Comparison of ENCODE assay signal across 17 cellular contexts in genomic region chr6:138182939-138183791, GRCh38. TPM values are rescaled to one million over a fixed set of nuclear protein-coding genes. Genes with fewer than 3 reads are reported as not detected.
DNase-seq lines count a peak whose midpoint lies in the region; ATAC-seq and TF ChIP-seq lines count a peak whose summit lies in the region.
"Had no signal": no experiment of that assay in that cellular context is flagged by ENCODE, and none has a peak within 500 bp of the region (broad histone marks: within the 10 kb centered on the region; RNA-seq: fewer than 3 reads in every experiment).

No MANE protein-coding gene starts in this region.

- no peak overlapping the region for H2BK120ac ChIP-seq in neuronal stem cell (ENCODE audit: low read depth, low read length)

- H2BK5ac ChIP-seq in neuronal stem cell (ENCODE audit: low read length): no peak overlapping the region

- H3K4me2 ChIP-seq in GM23338: peak overlapping the region; percentile 54
- no peak overlapping the region for H3K4me2 ChIP-seq in neuronal stem cell (ENCODE audit: insufficient read depth, low read length, poor library complexity, severe bottlenecking)

- no peak overlapping the region for H2AK5ac ChIP-seq in neuronal stem cell (ENCODE audit: low read depth, low read length)

- WGBS in neuronal stem cell (ENCODE audit: extremely low coverage in 2 of 2, insufficient read length in 2 of 2, insufficient replicate concordance in 1 of 2), 2 donors: no CpG with 5 or more reads among the region's 8 CpGs

- H3K27me3 Mint-ChIP-seq in GM23338 (ENCODE audit: insufficient read depth, low read depth, poor library complexity): peaks cover 7% of the 10 kb centered on the region
- H3K27me3 Mint-ChIP-seq in endothelial cell (ENCODE audit: unreplicated experiment): no peaks in the 10 kb centered on the region

- peak overlapping the region; percentile 87 for H3K27ac Mint-ChIP-seq in GM23338
- H3K27ac Mint-ChIP-seq in endothelial cell (ENCODE audit: unreplicated experiment): no peak overlapping the region
- H3K27ac Mint-ChIP-seq: activated T-helper 17 cell treated with anti-CD3 and anti-CD28 coated beads, Interleukin-2, amount 50 U/mL, for 72 hours; CD4-positive, CD25-positive, alpha-beta regulatory T cell had no signal

- ATAC-seq in GM23338: peak; percentile 98
- ATAC-seq: activated T-helper 17 cell treated with anti-CD3 and anti-CD28 coated beads, Interleukin-2, amount 50 U/mL, for 72 hours had no signal

- H3K14ac ChIP-seq in neuronal stem cell (ENCODE audit: low read length): no peak overlapping the region

- peak overlapping the region; percentile 18 for H2BK12ac ChIP-seq in neuronal stem cell (ENCODE audit: low read length)

- no peak for TF ChIP-seq CTCF in GM23338 (conservative IDR thresholded peaks at IDR 0.05; ENCODE audit: low read depth in 2 of 2)
- TF ChIP-seq CTCF in endothelial cell (IDR thresholded peaks at IDR 0.05; ENCODE audit: unreplicated experiment): no peak

- H3K9me3 Mint-ChIP-seq in GM23338 (peaks cover 4% of the 10 kb centered on the region; the same call in 2 of the 3 replicates), endothelial cell (ENCODE audit: unreplicated experiment) (no peaks in the 10 kb centered on the region)

- H3K9me3 ChIP-seq in neuronal stem cell (replicated peaks in 1 of 2; ENCODE audit: control insufficient read depth in 2 of 2, insufficient read depth in 1 of 2, low read depth in 1 of 2, low read length in 2 of 2): peaks cover 0 to 3% of the 10 kb centered on the region in 2 donors

- H4K91ac ChIP-seq in neuronal stem cell (ENCODE audit: low read depth, low read length, poor library complexity): no peak overlapping the region

- H3K4ac ChIP-seq in neuronal stem cell (ENCODE audit: low read length): no peak overlapping the region

- no peak overlapping the region for H2BK15ac ChIP-seq in neuronal stem cell (ENCODE audit: low read length)

- no peak overlapping the region for H3K23ac ChIP-seq in neuronal stem cell (ENCODE audit: low read depth, low read length, poor library complexity)

- H3K4me3 Mint-ChIP-seq in GM23338: peak overlapping the region; percentile 15
- H3K4me3 Mint-ChIP-seq in endothelial cell (ENCODE audit: unreplicated experiment): peak overlapping the region; percentile 22
- H3K4me3 Mint-ChIP-seq: activated T-helper 17 cell treated with anti-CD3 and anti-CD28 coated beads, Interleukin-2, amount 50 U/mL, for 72 hours; CD4-positive, CD25-positive, alpha-beta regulatory T cell had no signal

- no peaks in the 10 kb centered on the region for H3F3A ChIP-seq in GM23338 (replicated peaks; ENCODE audit: low read depth)

- no peaks in the 10 kb centered on the region for H3K36me3 ChIP-seq in GM23338 (ENCODE audit: insufficient read depth)
- H3K36me3 ChIP-seq in neuronal stem cell (replicated peaks in 1 of 2; ENCODE audit: control insufficient read depth in 2 of 2, insufficient read depth in 2 of 2, low read length in 2 of 2): no peaks in the 10 kb centered on the region

- H2AFZ ChIP-seq in GM23338 (no peak overlapping the region), neuronal stem cell (ENCODE audit: low read length) (no peak overlapping the region)

- H3K27ac ChIP-seq in GM23338 (ENCODE audit: low read depth) (peak overlapping the region; percentile 87), neuronal stem cell (replicated peaks; ENCODE audit: low read length) (no peak overlapping the region)
- H3K27ac ChIP-seq: SK-N-MC had no signal

- no peaks in the 10 kb centered on the region for H3K79me1 ChIP-seq in neuronal stem cell (ENCODE audit: low read depth, low read length)

- H3K4me1 Mint-ChIP-seq in GM23338 (peaks cover 37% of the 10 kb centered on the region), endothelial cell (ENCODE audit: unreplicated experiment) (peaks cover 10% of the 10 kb centered on the region)
- H3K4me1 Mint-ChIP-seq: activated T-helper 17 cell treated with anti-CD3 and anti-CD28 coated beads, Interleukin-2, amount 50 U/mL, for 72 hours; CD4-positive, CD25-positive, alpha-beta regulatory T cell had no signal

- H3K9me2 ChIP-seq in GM23338 (ENCODE audit: insufficient read depth): peaks cover 12% of the 10 kb centered on the region; the same call in 1 of the 2 replicates

- DNase-seq in GM23338 (ENCODE audit: low spot score) (peak; percentile 73), NCI-H2196 treated with DMSO at 0.1 percent for 48 hours (lab: John Stamatoyannopoulos, UW; ENCODE audit: unreplicated experiment) (peak; percentile 66), endothelial cell (ENCODE audit: low spot score) (no peak), neuronal stem cell (ENCODE audit: low spot score) (no peak), T-helper 9 cell (no peak), HK-2 (ENCODE audit: unreplicated experiment) (no peak), NCI-H187 treated with DMSO at 0.1 percent for 48 hours (lab: John Stamatoyannopoulos, UW) (no peak), GOT3 (lab: John Stamatoyannopoulos, UW) (no peak)
- DNase-seq: CD4-positive, CD25-positive, alpha-beta regulatory T cell; central memory CD4-positive, alpha-beta T cell; kidney; NCI-H446 treated with DMSO at 0.1 percent for 48 hours; stimulated activated CD4-positive, alpha-beta T cell treated with anti-CD3 and anti-CD28 coated beads, Interleukin-15, amount 100 ng/mL, for 24 hours had no signal

- H4K8ac ChIP-seq in neuronal stem cell (ENCODE audit: low read depth, low read length): no peak overlapping the region

- no peaks in the 10 kb centered on the region for H4K20me1 ChIP-seq in GM23338 (replicated peaks; ENCODE audit: insufficient read depth)

- H3K79me2 ChIP-seq in GM23338 (replicated peaks; ENCODE audit: insufficient read depth): peaks cover 3% of the 10 kb centered on the region

- H3K18ac ChIP-seq in neuronal stem cell (ENCODE audit: low read length): peak overlapping the region; percentile 25

- H3K4me1 ChIP-seq in GM23338 (ENCODE audit: insufficient read depth) (peaks cover 38% of the 10 kb centered on the region), neuronal stem cell (ENCODE audit: control insufficient read depth in 2 of 2, insufficient read depth in 1 of 2, low read depth in 1 of 2, low read length in 2 of 2) (peaks cover 0 to 18% of the 10 kb centered on the region in 2 donors)

- peak overlapping the region; percentile 6; the same call in 1 of the 2 replicates for H3K4me3 ChIP-seq in GM23338
- H3K4me3 ChIP-seq in neuronal stem cell (ENCODE audit: low read length in 2 of 2): no peak overlapping the region
- H3K4me3 ChIP-seq: SK-N-MC had no signal

- H3K36me3 Mint-ChIP-seq in GM23338 (ENCODE audit: low read depth) (peaks cover 16% of the 10 kb centered on the region; the same call in 2 of the 3 replicates), endothelial cell (ENCODE audit: low read depth, unreplicated experiment) (no peaks in the 10 kb centered on the region)
- H3K36me3 Mint-ChIP-seq: CD4-positive, CD25-positive, alpha-beta regulatory T cell had no signal

- H3K27me3 ChIP-seq in GM23338 (ENCODE audit: insufficient read depth) (no peaks in the 10 kb centered on the region), neuronal stem cell (ENCODE audit: control insufficient read depth in 3 of 3, insufficient read depth in 3 of 3, low read depth in 1 of 3, low read length in 3 of 3) (no peaks in the 10 kb centered on the region)

- H3K9ac ChIP-seq in neuronal stem cell (ENCODE audit: low read depth, low read length, poor library complexity): no peak overlapping the region

TF ChIP-seq in GM23338, 12 proteins besides CTCF, POLR2A, EP300 and RAD21 (continues in another document):
- no peak for TF ChIP-seq EZH2phosphoT487 (IDR thresholded peaks at IDR 0.05; ENCODE audit: unreplicated experiment)
- TF ChIP-seq ZNF114 (CRISPR knock-in tag; IDR thresholded peaks at IDR 0.05): no peak
- no peak for TF ChIP-seq EZH2 (IDR thresholded peaks at IDR 0.05; ENCODE audit: low read depth, unreplicated experiment)

RNA-seq across cellular contexts. Expression of gene ARFGEF3, which starts 21.4 kb away (rescaled TPM):
- 23.1 and 24.6 TPM in 2 replicates for total RNA-seq in GM23338 (2014; rRNA removed; shearing (Covaris generic))
- 5.0 and 5.8 TPM in 2 replicates for polyA plus RNA-seq in GM23338 (2016; fragmentation: Nextera tagmentation; extraction: Ambion mirVana)
- 6.4 TPM for total RNA-seq in endothelial cell (ENCODE audit: unreplicated experiment)
- 1.4 TPM for polyA plus RNA-seq in neuronal stem cell (2013, experiment 1 of 2)
- polyA plus RNA-seq in neuronal stem cell (2013, experiment 2 of 2): 1.4 TPM
- total RNA-seq: CD4-positive, CD25-positive, alpha-beta regulatory T cell had no signal
- polyA plus RNA-seq: CD4-positive, CD25-positive, alpha-beta regulatory T cell had no signal

RNA-seq across cellular contexts. Expression of gene PBOV1, which starts 35.1 kb away (rescaled TPM):
- not detected in 2 replicates for total RNA-seq in GM23338 (2014; rRNA removed; shearing (Covaris generic))
- not detected in 2 replicates for polyA plus RNA-seq in GM23338 (2016; fragmentation: Nextera tagmentation; extraction: Ambion mirVana)
- not detected for total RNA-seq in endothelial cell (ENCODE audit: unreplicated experiment)
- not detected for polyA plus RNA-seq in neuronal stem cell (2013, experiment 1 of 2)
- not detected for polyA plus RNA-seq in neuronal stem cell (2013, experiment 2 of 2)
- total RNA-seq: activated T-helper 17 cell treated with anti-CD3 and anti-CD28 coated beads, Interleukin-2, amount 50 U/mL, for 72 hours; CD4-positive, CD25-positive, alpha-beta regulatory T cell; fibroblast of lung; kidney had no signal
- polyA plus RNA-seq: CD4-positive, CD25-positive, alpha-beta regulatory T cell; fibroblast of lung; neural cell had no signal

Comparison
In these comparisons a context has a peak if more than half of its experiments do, and no peak if none do; other contexts are left out.
1. DNase-seq: peak in GM23338 (single experiment) and NCI-H2196 treated with DMSO at 0.1 percent for 48 hours (single experiment); none in endothelial cell (single experiment), neuronal stem cell (single experiment), T-helper 9 cell (single experiment), HK-2 (single experiment), NCI-H187 treated with DMSO at 0.1 percent for 48 hours (single experiment) and GOT3 (single experiment).